In the genomic region with DNA sequence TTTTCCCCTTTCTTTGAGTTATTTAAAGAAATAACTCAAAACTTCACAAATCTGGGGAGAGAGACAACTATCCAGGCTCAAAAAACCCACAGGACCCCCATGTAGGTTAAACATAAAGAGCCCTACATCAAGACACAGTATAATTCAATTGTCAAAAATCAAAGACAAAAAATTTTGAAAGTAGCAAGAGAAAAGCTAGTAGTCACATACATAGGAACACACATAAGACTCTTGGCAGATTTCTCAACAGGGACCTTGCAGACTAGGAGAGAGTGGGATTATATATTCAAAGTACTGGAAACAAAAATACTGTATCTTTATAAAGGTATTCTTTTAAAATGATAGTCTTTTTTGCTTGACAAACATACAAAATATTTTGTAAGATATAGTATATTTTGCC, we compare ENCODE assay signal across 11 cellular contexts.
"Had no signal": no experiment of that assay in that cellular context is flagged by ENCODE, and none has a peak within 500 bp of the region (broad histone marks: within the 10 kb centered on the region; RNA-seq: fewer than 3 reads in every experiment).

No MANE protein-coding gene starts in this region.

- H3K4me3 Mint-ChIP-seq: GM23338, H9, HFFc6 had no signal

- DNase-seq: GM23248, GOT3, H7, H9, HCEC 1CT, HFFc6 had no signal

- H3K9ac ChIP-seq: GM23248 had no signal

- H3K4me1 ChIP-seq: HAP-1 had no signal

- H3K36me3 ChIP-seq: HAP-1 had no signal

- FAIRE-seq: H1, H54 had no signal

- H3K27ac ChIP-seq: GM23248 had no signal

- H3K4me3 ChIP-seq: GM23248, GM23338, HAP-1 had no signal

- ATAC-seq: GM23338, HCT116 had no signal

- H3K27ac Mint-ChIP-seq: GM23338, HFFc6 had no signal
